Comparison of ENCODE assay signal across 18 cellular contexts in genomic region chr7:103129702-103130557, GRCh38. TPM values are rescaled to one million over a fixed set of nuclear protein-coding genes. Genes with fewer than 3 reads are reported as not detected.
DNase-seq lines count a peak whose midpoint lies in the region; FAIRE-seq and TF ChIP-seq lines count a peak whose summit lies in the region.
"Had no signal": no experiment of that assay in that cellular context is flagged by ENCODE, and none has a peak within 500 bp of the region (broad histone marks: within the 10 kb centered on the region; RNA-seq: fewer than 3 reads in every experiment).

No MANE protein-coding gene starts in this region.

- H3K4me1 ChIP-seq in hepatocyte (ENCODE audit: insufficient read depth): peaks cover 19% of the 10 kb centered on the region
- peaks cover 4% of the 10 kb centered on the region for H3K4me1 ChIP-seq in prostate gland (replicated peaks)
- peaks cover 1% of the 10 kb centered on the region; the same call in 1 of the 2 replicates for H3K4me1 ChIP-seq in Caco-2

- TF ChIP-seq POLR2A in GM12892 (IDR thresholded peaks at IDR 0.05; ENCODE audit: low read depth, low read length): no peak
- TF ChIP-seq POLR2A in prostate gland (IDR thresholded peaks at IDR 0.05): no peak

- peaks cover 7% of the 10 kb centered on the region for H3K36me3 Mint-ChIP-seq in Caco-2 (ENCODE audit: insufficient read depth, unreplicated experiment)

- H3K27ac ChIP-seq in VCaP: peak overlapping the region; percentile 91
- H3K27ac ChIP-seq in hepatocyte: peak overlapping the region; percentile 1
- H3K27ac ChIP-seq in prostate gland: peak overlapping the region; percentile 55 to 58
- H3K27ac ChIP-seq: gastroesophageal sphincter had no signal

- POLR2A ChIA-PET in Caco-2 (lab: Charles Lee): no interaction called here

- H3K27ac Mint-ChIP-seq in Caco-2 (ENCODE audit: unreplicated experiment): no peak overlapping the region
- H3K27ac Mint-ChIP-seq: activated CD4-positive, alpha-beta T cell treated with anti-CD3 and anti-CD28 coated beads for 36 hours had no signal

- intact Hi-C loops in prostate gland (cut with DNase I) (no loop called here), Caco-2 (cut with micrococcal nuclease; ENCODE audit: unreplicated experiment) (no loop called here)

- no peaks in the 10 kb centered on the region for H3K27me3 Mint-ChIP-seq in Caco-2 (ENCODE audit: insufficient read depth, unreplicated experiment)
- H3K27me3 Mint-ChIP-seq: activated CD4-positive, alpha-beta T cell treated with anti-CD3 and anti-CD28 coated beads for 36 hours had no signal

- no peaks in the 10 kb centered on the region for H3K9me3 ChIP-seq in hepatocyte (ENCODE audit: low read depth)
- no peaks in the 10 kb centered on the region for H3K9me3 ChIP-seq in prostate gland
- H3K9me3 ChIP-seq in Caco-2: no peaks in the 10 kb centered on the region
- H3K9me3 ChIP-seq: gastroesophageal sphincter had no signal

- H3K27me3 ChIP-seq in hepatocyte (no peaks in the 10 kb centered on the region), prostate gland (replicated peaks; ENCODE audit: insufficient read depth) (no peaks in the 10 kb centered on the region), Caco-2 (replicated peaks; ENCODE audit: control insufficient read depth, insufficient read depth, low read length) (no peaks in the 10 kb centered on the region)
- H3K27me3 ChIP-seq: gastroesophageal sphincter had no signal

- peak overlapping the region; percentile 63 for H3K4me2 ChIP-seq in hepatocyte

- no peaks in the 10 kb centered on the region for H4K20me1 ChIP-seq in hepatocyte (ENCODE audit: insufficient read depth, poor library complexity, severe bottlenecking)

- CTCF ChIA-PET in Caco-2 (lab: Charles Lee): no interaction called here

- DNase-seq in GM12892 (ENCODE audit: insufficient read length): no peak
- no peak for DNase-seq in hepatocyte (ENCODE audit: low spot score)
- DNase-seq in prostate gland (ENCODE audit: low spot score): peak; percentile 30
- DNase-seq in stimulated activated CD4-positive, alpha-beta T cell treated with anti-CD3 and anti-CD28 coated beads, Interleukin-4, amount 100 ng/mL, for 4 hours: no peak
- no peak for DNase-seq in Caco-2
- DNase-seq in islet precursor cell: no peak
- no peak for DNase-seq in effector CD4-positive, alpha-beta T cell
- DNase-seq: activated CD4-positive, alpha-beta T cell treated with anti-CD3 and anti-CD28 coated beads for 36 hours; activated gamma-delta T cell treated with Interleukin-2 at 50 U/mL for 16 hours; amygdala; COR-L47; EL; NCI-H1417 treated with DMSO at 0.1 percent for 48 hours; retina had no signal

- H3K9me3 Mint-ChIP-seq in Caco-2 (ENCODE audit: unreplicated experiment): no peaks in the 10 kb centered on the region
- H3K9me3 Mint-ChIP-seq: neural crest cell had no signal

- peaks cover 32% of the 10 kb centered on the region for H3K79me2 ChIP-seq in hepatocyte

- H3K4me3 ChIP-seq in hepatocyte: no peak overlapping the region
- no peak overlapping the region for H3K4me3 ChIP-seq in prostate gland
- no peak overlapping the region for H3K4me3 ChIP-seq in Caco-2 (ENCODE audit: low read depth, low read length)
- H3K4me3 ChIP-seq: gastroesophageal sphincter, lung had no signal

- WGBS in hepatocyte (ENCODE audit: low lambda C conversion rate, missing lambda C conversion rate): 74% methylated on average over 6 of the region's 6 CpGs
- WGBS in prostate gland: 14% methylated on average over 6 of the region's 6 CpGs

- H3K9me2 ChIP-seq in hepatocyte (replicated peaks; ENCODE audit: insufficient read depth): no peaks in the 10 kb centered on the region

- no peaks in the 10 kb centered on the region for H3K4me1 Mint-ChIP-seq in Caco-2 (ENCODE audit: low read depth, unreplicated experiment)
- H3K4me1 Mint-ChIP-seq: activated CD4-positive, alpha-beta T cell treated with anti-CD3 and anti-CD28 coated beads for 36 hours had no signal

- peak overlapping the region; percentile 9 for H2AFZ ChIP-seq in hepatocyte

- FAIRE-seq in GM12892 (lab: Jason Lieb, UNC): peak; percentile 57

- H3K36me3 ChIP-seq in hepatocyte (replicated peaks; ENCODE audit: insufficient read depth, low read depth): no peaks in the 10 kb centered on the region
- H3K36me3 ChIP-seq in prostate gland: no peaks in the 10 kb centered on the region
- H3K36me3 ChIP-seq in Caco-2 (ENCODE audit: control insufficient read depth, insufficient read depth, low read length): no peaks in the 10 kb centered on the region; the same call in 1 of the 2 replicates

- no peak for TF ChIP-seq CTCF in VCaP (conservative IDR thresholded peaks at IDR 0.05)
- TF ChIP-seq CTCF in hepatocyte (IDR thresholded peaks at IDR 0.05; ENCODE audit: poor library complexity): no peak
- no peak for TF ChIP-seq CTCF in prostate gland (IDR thresholded peaks at IDR 0.05)
- TF ChIP-seq CTCF in Caco-2 (IDR thresholded peaks at IDR 0.05; ENCODE audit: insufficient read depth in 1 of 2, low read depth in 1 of 2, low read length in 1 of 2, severe bottlenecking in 1 of 2, unreplicated experiment in 1 of 2): no peak

- no peak overlapping the region for H3K4me3 Mint-ChIP-seq in Caco-2 (ENCODE audit: unreplicated experiment)
- H3K4me3 Mint-ChIP-seq: activated CD4-positive, alpha-beta T cell treated with anti-CD3 and anti-CD28 coated beads for 36 hours; neural crest cell had no signal

- no TSS peak for BruUV-seq in Caco-2 (replicated peaks; lab: Mats Ljungman, UMichigan)

RNA-seq across cellular contexts. Expression of gene NAPEPLD, which starts 19.0 kb away (rescaled TPM):
- polyA plus RNA-seq in GM12892 (2012; ENCODE audit: missing spikeins): 5.1 TPM
- total RNA-seq in hepatocyte (11.0 and 17.3 TPM in 2 replicates), prostate gland (10 to 100 TPM; 18.1 to 24.4 TPM), Caco-2 (2022) (16.9 and 18.9 TPM in 2 replicates)
- 12.0 and 12.9 TPM in 2 replicates for polyA plus RNA-seq in hepatocyte

RNA-seq across cellular contexts. Expression of gene ARMC10, which starts 55.0 kb away (rescaled TPM):
- polyA plus RNA-seq in GM12892 (2012; ENCODE audit: missing spikeins): 27.7 TPM
- total RNA-seq in hepatocyte (27.2 and 35.7 TPM in 2 replicates), prostate gland (10 to 100 TPM; 50.6 to 59.6 TPM), Caco-2 (2022) (28.9 and 29.2 TPM in 2 replicates)
- 28.5 and 33.5 TPM in 2 replicates for polyA plus RNA-seq in hepatocyte

RNA-seq across cellular contexts. Expression of gene FBXL13, which starts 55.3 kb away (rescaled TPM):
- polyA plus RNA-seq in GM12892 (2012; ENCODE audit: missing spikeins): 1.1 TPM
- total RNA-seq in hepatocyte (1.8 and 3.3 TPM in 2 replicates), prostate gland (1 to 10 TPM; 2.6 to 5.4 TPM), Caco-2 (2022) (0.37 and 0.43 TPM in 2 replicates)
- polyA plus RNA-seq in hepatocyte: 0.10 and 0.30 TPM in 2 replicates

Comparison
In these comparisons a context has a peak if more than half of its experiments do, and no peak if none do; other contexts are left out.
1. H3K27ac ChIP-seq: peak in every context shown above with its lines; median percentile 91 in VCaP; 56 in prostate gland; 1 in hepatocyte.